In the genomic region with DNA sequence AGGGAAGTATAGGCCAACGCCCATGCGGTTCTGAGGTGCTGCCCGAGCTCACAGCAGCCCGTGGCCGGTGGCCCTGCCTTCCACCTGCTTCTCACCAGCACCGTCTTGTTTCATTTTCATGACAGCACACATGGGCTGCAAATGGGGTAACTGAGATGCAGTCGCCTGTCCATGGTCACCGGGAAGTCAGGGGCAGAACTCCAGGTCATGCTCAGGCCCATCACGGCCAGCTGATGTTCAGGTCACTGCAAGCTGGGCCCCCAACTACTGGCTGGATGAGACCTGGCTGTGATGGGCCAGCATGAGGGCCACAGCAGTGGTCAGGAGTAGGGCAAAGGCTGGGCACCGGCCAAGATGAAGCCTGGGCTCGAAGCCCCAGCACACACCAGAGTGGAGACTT, we compare ENCODE assay signal across 4 cellular contexts. TPM values are rescaled to one million over a fixed set of nuclear protein-coding genes. Genes with fewer than 3 reads are reported as not detected.
"Had no signal": no experiment of that assay in that cellular context is flagged by ENCODE, and none has a peak within 500 bp of the region (broad histone marks: within the 10 kb centered on the region; RNA-seq: fewer than 3 reads in every experiment).

No MANE protein-coding gene starts in this region.

RNA-seq across cellular contexts. Expression of gene POTEH, which starts 51.9 kb away (rescaled TPM):
- total RNA-seq: K562, M059J, Right ventricle myocardium superior, SJSA1 had no signal
